ENCODE assay signal across 24 cellular contexts in the genomic region with DNA sequence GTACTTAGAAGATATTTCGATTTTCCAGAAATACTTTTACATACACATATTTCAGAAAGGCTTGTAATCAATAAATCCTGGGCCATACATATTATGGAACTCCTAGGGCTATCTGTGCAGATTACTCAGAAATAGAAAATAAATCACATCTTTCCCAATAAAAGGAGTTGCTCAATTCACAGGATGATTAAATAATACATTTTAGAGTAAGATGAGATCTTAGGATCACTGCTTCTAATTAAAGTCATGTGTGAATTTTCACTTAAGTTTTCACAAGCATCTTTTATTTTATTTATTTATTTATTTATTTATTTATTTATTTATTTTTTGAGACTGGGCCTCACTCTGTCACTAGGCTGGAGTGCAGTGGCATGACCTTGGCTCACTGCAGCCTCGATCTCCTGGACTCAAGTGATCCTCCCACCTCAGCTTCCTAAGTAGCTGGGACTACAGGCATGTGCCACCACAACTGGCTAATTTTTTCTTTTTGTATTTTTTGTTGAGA.
"Had no signal": no experiment of that assay in that cellular context is flagged by ENCODE, and none has a peak within 500 bp of the region (broad histone marks: within the 10 kb centered on the region; RNA-seq: fewer than 3 reads in every experiment).

No MANE protein-coding gene starts in this region.

- DNase-seq: islet precursor cell; left ventricle myocardium inferior; mesendoderm; mucosa of descending colon; naive thymus-derived CD4-positive, alpha-beta T cell; ovary; stimulated activated CD4-positive, alpha-beta T cell treated with anti-CD3 and anti-CD28 coated beads, Interleukin-1b, Interleukin-23, amount 100 ng/mL, for 48 hours; stimulated activated CD4-positive, alpha-beta T cell treated with anti-CD3 and anti-CD28 coated beads, Interleukin-2, amount 100 ng/mL, for 48 hours; stimulated activated CD4-positive, alpha-beta T cell treated with anti-CD3 and anti-CD28 coated beads, Interleukin-4, amount 100 ng/mL, for 4 hours; stimulated activated CD8-positive, alpha-beta memory T cell treated with anti-CD3 and anti-CD28 coated beads, Interleukin-4, amount 100 ng/mL, for 48 hours; stimulated activated naive CD4-positive, alpha-beta T cell treated with Interleukin-2 at 50 U/mL for 16 hours; stimulated activated naive CD8-positive, alpha-beta T cell treated with anti-CD3 and anti-CD28 coated beads, Interleukin-15, amount 100 ng/mL, for 72 hours; substantia nigra; testis; thyroid gland; transverse colon; upper lobe of left lung had no signal

- H3K36me3 ChIP-seq: left ventricle myocardium inferior, ovary, right atrium auricular region, right lobe of liver, thyroid gland, transverse colon, upper lobe of left lung, vagina had no signal

- ATAC-seq: mucosa of descending colon; naive thymus-derived CD4-positive, alpha-beta T cell; natural killer cell treated with Interleukin-12 subunit alpha and Interleukin-12 subunit beta and Interleukin-15 and Interleukin-18, amount 100 ng/mL, for 72 hours; right lobe of liver; stimulated activated memory B cell treated with anti-CD40 and anti-IgM and Interleukin-4, amounts not matched to agents 10 μg/mL and 1 μg/mL and 100 μg/mL, for 72 hours; stimulated activated naive CD8-positive, alpha-beta T cell treated with anti-CD3 and anti-CD28 coated beads, Interleukin-15, amount 100 ng/mL, for 72 hours had no signal

- H3K27me3 ChIP-seq: ovary, right atrium auricular region, right lobe of liver, testis, thyroid gland, transverse colon, upper lobe of left lung, vagina had no signal

- H3K9me3 ChIP-seq: left ventricle myocardium inferior, mucosa of descending colon, ovary, right atrium auricular region, right lobe of liver, testis, thyroid gland, transverse colon, upper lobe of left lung, vagina had no signal

- H3K4me3 ChIP-seq: left ventricle myocardium inferior, lung, mucosa of descending colon, ovary, right atrium auricular region, right lobe of liver, smooth muscle cell, testis, thyroid gland, transverse colon, upper lobe of left lung, vagina had no signal

- H3K4me1 ChIP-seq: testis had no signal
